ENCODE assay signal across 18 cellular contexts in genomic region chr11:115644846-115645245, GRCh38.
"Had no signal": no experiment of that assay in that cellular context is flagged by ENCODE, and none has a peak within 500 bp of the region (broad histone marks: within the 10 kb centered on the region; RNA-seq: fewer than 3 reads in every experiment).

No MANE protein-coding gene starts in this region.

- H3K9me3 ChIP-seq: breast epithelium, pancreas, sigmoid colon, stomach, testis had no signal

- H3K27ac ChIP-seq: breast epithelium, pancreas, sigmoid colon, stomach had no signal

- H3K27me3 ChIP-seq: pancreas, testis had no signal

- H3K36me3 ChIP-seq: breast epithelium, pancreas, sigmoid colon, stomach had no signal

- DNase-seq: activated B cell treated with CpG ODN at 0.5 μM for 24 hours; activated CD4-positive, alpha-beta T cell treated with anti-CD3 and anti-CD28 coated beads, Interleukin-2, amount 10 ng/mL, durations not matched to agents 24 days and 14 days; activated CD8-positive, alpha-beta memory T cell treated with anti-CD3 and anti-CD28 coated beads, Interleukin-2, amount 50 U/mL, for 48 hours; activated gamma-delta T cell; activated T-cell treated with anti-CD3 and anti-CD28 coated beads, Interleukin-2, amount 50 U/mL, for 72 hours; cerebellar nuclear complex; dermis blood vessel endothelial cell; effector memory CD8-positive, alpha-beta T cell; left colon; pancreas; sigmoid colon; stimulated activated CD4-positive, alpha-beta T cell treated with anti-CD3 and anti-CD28 coated beads, Interleukin-1b, Interleukin-23, amount 100 ng/mL, for 48 hours; stomach; T-helper 17 cell had no signal

- ATAC-seq: activated naive CD4-positive, alpha-beta T cell treated with anti-CD3 and anti-CD28 coated beads, Interleukin-2, amount 50 U/mL, for 72 hours; activated T-cell treated with anti-CD3 and anti-CD28 coated beads, Interleukin-2, amount 50 U/mL, for 72 hours; effector memory CD8-positive, alpha-beta T cell; left colon; pancreas; T-helper 17 cell had no signal

- H3K4me3 ChIP-seq: breast epithelium, lung, pancreas, sigmoid colon, stomach had no signal

- H3K4me1 ChIP-seq: breast epithelium, pancreas, sigmoid colon, stomach, testis had no signal
